ENCODE assay signal across 8 cellular contexts in the genomic region with DNA sequence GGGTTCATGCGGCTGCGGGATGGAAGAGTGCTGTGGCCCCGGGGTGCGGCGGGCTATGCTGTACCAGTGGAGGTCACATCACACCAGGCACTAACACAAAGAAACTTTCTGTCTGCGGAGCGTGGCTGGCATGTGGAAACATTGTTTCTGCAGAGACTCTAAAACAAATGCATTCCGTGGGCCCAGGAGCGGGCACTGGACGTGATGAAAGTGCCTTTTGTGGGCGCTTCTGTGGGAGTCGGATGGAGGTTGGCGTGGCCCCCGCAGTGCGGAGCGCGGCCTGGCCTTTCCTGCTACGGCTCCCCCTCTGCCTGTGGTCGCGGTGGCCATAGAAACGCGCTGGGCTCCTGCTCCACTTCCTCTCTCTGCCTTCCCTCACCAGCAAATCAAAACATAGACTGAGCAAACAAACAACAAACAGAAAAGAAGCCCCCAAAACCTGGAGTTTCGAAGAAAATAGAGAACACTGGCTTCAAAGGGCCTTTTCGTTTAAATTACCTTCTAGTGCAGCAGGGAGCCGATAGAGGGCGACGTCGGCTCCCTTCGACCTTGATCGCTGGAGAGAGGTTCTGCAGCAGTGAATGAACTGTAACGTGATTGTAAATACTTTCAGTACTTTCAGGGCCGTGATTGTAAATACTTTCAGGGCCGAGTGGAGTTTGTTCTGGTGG. TPM values are rescaled to one million over a fixed set of nuclear protein-coding genes. Genes with fewer than 3 reads are reported as not detected.
A peak's percentile ranks its signal among the peaks of the same experiment; 100 is the strongest.
DNase-seq lines count a peak whose midpoint lies in the region; ATAC-seq and TF ChIP-seq lines count a peak whose summit lies in the region.

No MANE protein-coding gene starts in this region.

- no peak overlapping the region for H3K23ac ChIP-seq in IMR-90 (ENCODE audit: low read depth, low read length)

- no peak overlapping the region for H2BK20ac ChIP-seq in IMR-90 (ENCODE audit: low read depth, low read length)

- H3K9ac ChIP-seq in IMR-90 (ENCODE audit: low read depth, low read length): no peak overlapping the region
- H3K9ac ChIP-seq in colonic mucosa (ENCODE audit: low read depth in 2 of 2, low read length in 2 of 2): peak overlapping the region in 1 of 2 donors; percentile 8

- H3K4ac ChIP-seq in IMR-90 (ENCODE audit: low read depth, low read length): no peak overlapping the region

- H3K9me3 ChIP-seq in IMR-90 (ENCODE audit: control insufficient read depth, insufficient read depth, low read length) (no peaks in the 10 kb centered on the region), colonic mucosa (no peaks in the 10 kb centered on the region)

- no peak overlapping the region for H3K14ac ChIP-seq in IMR-90 (replicated peaks; ENCODE audit: low read depth, low read length)

- dilution Hi-C loops in IMR-90 (cut with HindIII; ENCODE audit: low sequenced_read_pairs, unreplicated experiment): no loop called here

- in situ Hi-C loops in G401 (cut with HindIII; ENCODE audit: low sequenced_read_pairs) (no loop called here), IMR-90 (cut with MboI; ENCODE audit: low sequenced_read_pairs) (no loop called here)

- H3K4me3 ChIP-seq in IMR-90 (ENCODE audit: insufficient read depth, low read depth, low read length): no peak overlapping the region
- H3K4me3 ChIP-seq in WI38 (ENCODE audit: low read depth, low read length): no peak overlapping the region
- H3K4me3 ChIP-seq in colonic mucosa: peak overlapping the region; percentile 12

- ATAC-seq in GM21526 (IDR thresholded peaks at IDR 0.05; ENCODE audit: low FRiP score, unreplicated experiment) (peak; percentile 87), IMR-90 (ENCODE audit: low read depth) (peak; percentile 77)

- peak overlapping the region; percentile 73 for H3K4me3 Mint-ChIP-seq in stimulated activated naive CD8-positive, alpha-beta T cell treated with anti-CD3 and anti-CD28 coated beads, Interleukin-15, Interleukin-2, amounts not matched to agents 100 ng/mL and 50 ng/mL, for 24 hours

- H3K9me1 ChIP-seq in IMR-90 (ENCODE audit: insufficient read depth, low read length): no peaks in the 10 kb centered on the region

- POLR2A ChIA-PET in IMR-90 (lab: Charles Lee; ENCODE audit: unreplicated experiment): no interaction called here

- no peaks in the 10 kb centered on the region for H3K79me1 ChIP-seq in IMR-90 (ENCODE audit: low read depth in 1 of 2, low read length in 2 of 2)

- H3K4me1 Mint-ChIP-seq in stimulated activated naive CD8-positive, alpha-beta T cell treated with anti-CD3 and anti-CD28 coated beads, Interleukin-15, Interleukin-2, amounts not matched to agents 100 ng/mL and 50 ng/mL, for 24 hours (ENCODE audit: low read depth): peaks cover 13% of the 10 kb centered on the region

- H4K20me1 ChIP-seq in IMR-90 (ENCODE audit: insufficient read depth, low read length): no peaks in the 10 kb centered on the region

- no peak overlapping the region for H3K27ac ChIP-seq in IMR-90 (ENCODE audit: insufficient read depth, low read length)
- no peak overlapping the region for H3K27ac ChIP-seq in colonic mucosa

- no peak overlapping the region for H2AK9ac ChIP-seq in IMR-90 (replicated peaks; ENCODE audit: low read depth, low read length, poor library complexity)

- H3K4me1 ChIP-seq in IMR-90 (ENCODE audit: control insufficient read depth, insufficient read depth, low read length) (no peaks in the 10 kb centered on the region), colonic mucosa (no peaks in the 10 kb centered on the region)

- H3K9me3 Mint-ChIP-seq in stimulated activated naive CD8-positive, alpha-beta T cell treated with anti-CD3 and anti-CD28 coated beads, Interleukin-15, Interleukin-2, amounts not matched to agents 100 ng/mL and 50 ng/mL, for 24 hours: no peaks in the 10 kb centered on the region

- H3K36me3 ChIP-seq in IMR-90 (ENCODE audit: control insufficient read depth, insufficient read depth, low read length) (no peaks in the 10 kb centered on the region), colonic mucosa (no peaks in the 10 kb centered on the region)

- no peak for TF ChIP-seq POLR2A in IMR-90 (IDR thresholded peaks at IDR 0.05; ENCODE audit: low read depth, low read length)

- H3K36me3 Mint-ChIP-seq in stimulated activated naive CD8-positive, alpha-beta T cell treated with anti-CD3 and anti-CD28 coated beads, Interleukin-15, Interleukin-2, amounts not matched to agents 100 ng/mL and 50 ng/mL, for 24 hours (ENCODE audit: low read depth): no peaks in the 10 kb centered on the region

- H3K18ac ChIP-seq in IMR-90 (ENCODE audit: low read depth, low read length): no peak overlapping the region

- no peak overlapping the region for H2AFZ ChIP-seq in IMR-90 (replicated peaks; ENCODE audit: low read length, poor library complexity)

- no peak overlapping the region for H2BK5ac ChIP-seq in IMR-90 (ENCODE audit: low read depth, low read length, poor library complexity, severe bottlenecking)

- peak; percentile 63 for TF ChIP-seq CTCF in IMR-90 (conservative IDR thresholded peaks at IDR 0.05; ENCODE audit: low read depth, low read length)
- TF ChIP-seq CTCF in WI38 (IDR thresholded peaks at IDR 0.05; ENCODE audit: low read depth, low read length): peak; percentile 54
- TF ChIP-seq CTCF in colonic mucosa (IDR thresholded peaks at IDR 0.05): peak; percentile 46

- no peak overlapping the region for H4K91ac ChIP-seq in IMR-90 (ENCODE audit: insufficient read depth, low read depth, low read length)

- intact Hi-C loops in IMR-90 (cut with micrococcal nuclease) (loop anchor here (5.0 kb wide), 1 partner anchor 284 kb away; a partner anchor contains a TSS), colonic mucosa (cut with DNase I) (no loop called here)

- TF ChIP-seq RAD21 in IMR-90 (IDR thresholded peaks at IDR 0.05; ENCODE audit: low read length): peak; percentile 51

- 69% methylated on average over 6 of the region's 33 CpGs; no CpG with 5 or more reads in 1 of the 2 experiments for WGBS in IMR-90 (ENCODE audit: extremely low coverage in 2 of 2, insufficient read length in 1 of 2), 2 experiments

- no peak overlapping the region for H4K8ac ChIP-seq in IMR-90 (ENCODE audit: low read depth in 2 of 2, low read length in 2 of 2)

- H2AK5ac ChIP-seq in IMR-90 (ENCODE audit: low read depth, low read length): no peak overlapping the region

- H3K56ac ChIP-seq in IMR-90 (ENCODE audit: extremely low read depth, insufficient read depth, low read length): no peak overlapping the region

- BruUV-seq in IMR-90 (replicated peaks; lab: Mats Ljungman, UMichigan): no TSS peak

- H3K27ac Mint-ChIP-seq in stimulated activated naive CD8-positive, alpha-beta T cell treated with anti-CD3 and anti-CD28 coated beads, Interleukin-15, Interleukin-2, amounts not matched to agents 100 ng/mL and 50 ng/mL, for 24 hours: peak overlapping the region; percentile 17

- H2BK15ac ChIP-seq in IMR-90 (ENCODE audit: low read depth, low read length): no peak overlapping the region

- H3K27me3 ChIP-seq in IMR-90 (ENCODE audit: control insufficient read depth, insufficient read depth, low read length) (no peaks in the 10 kb centered on the region), colonic mucosa (no peaks in the 10 kb centered on the region)

- H3K27me3 Mint-ChIP-seq in stimulated activated naive CD8-positive, alpha-beta T cell treated with anti-CD3 and anti-CD28 coated beads, Interleukin-15, Interleukin-2, amounts not matched to agents 100 ng/mL and 50 ng/mL, for 24 hours: no peaks in the 10 kb centered on the region

- peak; percentile 85 for DNase-seq in G401 (ENCODE audit: low spot score)
- peak; percentile 12 for DNase-seq in IMR-90
- peak; percentile 48 for DNase-seq in colonic mucosa
- peak; percentile 82 for DNase-seq in midbrain (lab: John Stamatoyannopoulos, UW)
- no peak for DNase-seq in retina

- no peak overlapping the region for H3K4me2 ChIP-seq in IMR-90 (ENCODE audit: low read depth, low read length)

- CTCF ChIA-PET in IMR-90 (lab: Yijun Ruan, JAX): no interaction called here

- H2BK120ac ChIP-seq in IMR-90 (ENCODE audit: low read depth, low read length): no peak overlapping the region

- H4K5ac ChIP-seq in IMR-90 (ENCODE audit: low read depth, low read length): no peak overlapping the region

TF ChIP-seq in IMR-90, 13 proteins besides CTCF, POLR2A, EP300 and RAD21:
- TF ChIP-seq, protein P1, sequence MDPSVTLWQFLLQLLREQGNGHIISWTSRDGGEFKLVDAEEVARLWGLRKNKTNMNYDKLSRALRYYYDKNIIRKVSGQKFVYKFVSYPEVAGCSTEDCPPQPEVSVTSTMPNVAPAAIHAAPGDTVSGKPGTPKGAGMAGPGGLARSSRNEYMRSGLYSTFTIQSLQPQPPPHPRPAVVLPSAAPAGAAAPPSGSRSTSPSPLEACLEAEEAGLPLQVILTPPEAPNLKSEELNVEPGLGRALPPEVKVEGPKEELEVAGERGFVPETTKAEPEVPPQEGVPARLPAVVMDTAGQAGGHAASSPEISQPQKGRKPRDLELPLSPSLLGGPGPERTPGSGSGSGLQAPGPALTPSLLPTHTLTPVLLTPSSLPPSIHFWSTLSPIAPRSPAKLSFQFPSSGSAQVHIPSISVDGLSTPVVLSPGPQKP (IDR thresholded peaks at IDR 0.05; ENCODE audit: borderline replicate concordance, low read depth, low read length): no peak
- TF ChIP-seq CEBPB (IDR thresholded peaks at IDR 0.05; ENCODE audit: low read depth, low read length) (no peak), SMC3 (IDR thresholded peaks at IDR 0.05; ENCODE audit: low read depth, low read length) (peak; percentile 41), NFE2L2 (IDR thresholded peaks at IDR 0.05; ENCODE audit: low read depth, low read length) (no peak), FOS (IDR thresholded peaks at IDR 0.05; ENCODE audit: low read depth, low read length) (no peak)
TF ChIP-seq in IMR-90: peak in this region for 1.

RNA-seq across cellular contexts. Expression of a gene that starts 51.4 kb away (rescaled TPM):
- total RNA-seq in G401 (2014; rRNA removed; shearing (Covaris generic)): 9.3 and 10.7 TPM in 2 replicates
- total RNA-seq in IMR-90 (2012; rRNA removed) (0.18 and 0.28 TPM in 2 replicates), colonic mucosa (1 to 10 TPM; 1.6 to 3.4 TPM)
- 0.10 and 0.13 TPM in 2 replicates for polyA plus RNA-seq in IMR-90 (2012; rRNA removed)
- 0.02 and 0.03 TPM in 2 replicates for polyA plus RNA-seq in IMR-90 (2012; cell fraction: cytosol; rRNA removed)
- 0.04 and 0.11 TPM in 2 replicates for polyA plus RNA-seq in IMR-90 (2012; cell fraction: nucleus; rRNA removed; ENCODE audit: low replicate concordance)
